In genomic region chr6:139290787-139291294, GRCh38 we compare ENCODE assay signal across 8 cellular contexts. TPM values are rescaled to one million over a fixed set of nuclear protein-coding genes. Genes with fewer than 3 reads are reported as not detected.
DNase-seq lines count a peak whose midpoint lies in the region; ATAC-seq and TF ChIP-seq lines count a peak whose summit lies in the region.

No MANE protein-coding gene starts in this region.

- DNase-seq in GM10266 (ENCODE audit: extremely low spot score) (peak; percentile 71), HL-60 (ENCODE audit: low read depth in 1 of 2, low spot score in 1 of 2) (peak; percentile 54 to 72), kidney tubule cell (ENCODE audit: low spot score) (peak; percentile 27), HAP-1 (ENCODE audit: low spot score in 2 of 2) (no peak), DMS79 treated with DMSO at 0.1 percent for 48 hours (lab: John Stamatoyannopoulos, UW) (no peak)
- no peak for DNase-seq in activated naive CD8-positive, alpha-beta T cell treated with anti-CD3 and anti-CD28 coated beads for 36 hours

- peaks cover 2% of the 10 kb centered on the region for H3K36me3 Mint-ChIP-seq in activated naive CD8-positive, alpha-beta T cell treated with anti-CD3 and anti-CD28 coated beads for 36 hours

- in situ Hi-C loops in HAP-1 (cut with MboI; ENCODE audit: low sequenced_read_pairs) = no loop called here

- H3K4me3 ChIP-seq in HL-60 (replicated peaks; ENCODE audit: insufficient read depth, low read length) (no peak overlapping the region), thymus (ENCODE audit: low read length) (peak overlapping the region; percentile 42), HAP-1 (no peak overlapping the region)

- H3K9me3 ChIP-seq in thymus (ENCODE audit: control insufficient read depth) (no peaks in the 10 kb centered on the region), HAP-1 (no peaks in the 10 kb centered on the region)

- H3K27ac Mint-ChIP-seq in activated naive CD8-positive, alpha-beta T cell treated with anti-CD3 and anti-CD28 coated beads for 36 hours = peak overlapping the region; percentile 96

- H3K27me3 ChIP-seq in HL-60 (ENCODE audit: insufficient read depth, poor library complexity, severe bottlenecking) (no peaks in the 10 kb centered on the region), thymus (ENCODE audit: control insufficient read depth, insufficient read depth) (no peaks in the 10 kb centered on the region), HAP-1 (ENCODE audit: low read depth) (no peaks in the 10 kb centered on the region)

- H3K4me1 ChIP-seq in thymus (ENCODE audit: control insufficient read depth, insufficient read depth, low read length) (peaks cover 8% of the 10 kb centered on the region), HAP-1 (peaks cover 19% of the 10 kb centered on the region)

- peaks cover 47% of the 10 kb centered on the region for H3K4me1 Mint-ChIP-seq in activated naive CD8-positive, alpha-beta T cell treated with anti-CD3 and anti-CD28 coated beads for 36 hours

- H3K27ac ChIP-seq in HL-60 (replicated peaks) = peak overlapping the region; percentile 85
- peak overlapping the region; percentile 88 for H3K27ac ChIP-seq in thymus (ENCODE audit: low read depth)

- TF ChIP-seq CTCF in GM10266 (IDR thresholded peaks at IDR 0.05; ENCODE audit: control insufficient read depth, insufficient read depth, low read depth, missing control alignments) (no peak), HL-60 (IDR thresholded peaks at IDR 0.05; ENCODE audit: insufficient read depth, low read length) (no peak)

- H3K36me3 ChIP-seq in thymus (ENCODE audit: control insufficient read depth, insufficient read depth) (no peaks in the 10 kb centered on the region), HAP-1 (replicated peaks) (no peaks in the 10 kb centered on the region)

- H3K4me3 Mint-ChIP-seq in activated naive CD8-positive, alpha-beta T cell treated with anti-CD3 and anti-CD28 coated beads for 36 hours = peak overlapping the region; percentile 57

- peak; percentile 83 for ATAC-seq in GM21423 (IDR thresholded peaks at IDR 0.05; ENCODE audit: unreplicated experiment)

- H3K9me3 Mint-ChIP-seq in activated naive CD8-positive, alpha-beta T cell treated with anti-CD3 and anti-CD28 coated beads for 36 hours = peaks cover 2% of the 10 kb centered on the region

- H3K27me3 Mint-ChIP-seq in activated naive CD8-positive, alpha-beta T cell treated with anti-CD3 and anti-CD28 coated beads for 36 hours = no peaks in the 10 kb centered on the region

- WGBS in thymus = 2% methylated on average over 4 of the region's 4 CpGs

RNA-seq across cellular contexts. Expression of gene TXLNB, which starts 1.0 kb away (rescaled TPM):
- under 1 TPM; 0.18 to 0.19 TPM for total RNA-seq in activated naive CD8-positive, alpha-beta T cell treated with anti-CD3 and anti-CD28 coated beads for 36 hours
- polyA plus RNA-seq in thymus = 6.3 TPM

Comparison
In these comparisons a context has a peak if more than half of its experiments do, and no peak if none do; other contexts are left out.
1. DNase-seq: peak in GM10266 (single experiment), HL-60 (2 of 2) and kidney tubule cell (single experiment); none in activated naive CD8-positive, alpha-beta T cell treated with anti-CD3 and anti-CD28 coated beads for 36 hours (single experiment), HAP-1 (0 of 2) and DMS79 treated with DMSO at 0.1 percent for 48 hours (single experiment).